Comparison of ENCODE assay signal across 9 cellular contexts in genomic region chr22:26585104-26585790, GRCh38. TPM values are rescaled to one million over a fixed set of nuclear protein-coding genes. Genes with fewer than 3 reads are reported as not detected.
DNase-seq lines count a peak whose midpoint lies in the region; ATAC-seq and TF ChIP-seq lines count a peak whose summit lies in the region.
"Had no signal": no experiment of that assay in that cellular context is flagged by ENCODE, and none has a peak within 500 bp of the region (broad histone marks: within the 10 kb centered on the region; RNA-seq: fewer than 3 reads in every experiment).

No MANE protein-coding gene starts in this region.

- H3K27ac Mint-ChIP-seq in CD4-positive, alpha-beta memory T cell, result peak overlapping the region in 5 of 7 donors; percentile 12 to 75 (median 52)
- no peak overlapping the region for H3K27ac Mint-ChIP-seq in neural crest cell (ENCODE audit: unreplicated experiment)

- intact Hi-C loops in CD4-positive, alpha-beta memory T cell (cut with micrococcal nuclease), result no loop called here

- peaks cover 0 to under 1% (median 0%) of the 10 kb centered on the region in 8 donors for H3K9me3 Mint-ChIP-seq in CD4-positive, alpha-beta memory T cell
- no peaks in the 10 kb centered on the region for H3K9me3 Mint-ChIP-seq in neural crest cell

- H3K4me1 ChIP-seq in CD4-positive, alpha-beta memory T cell (ENCODE audit: insufficient read depth, low read length), result peaks cover 57% of the 10 kb centered on the region

- H3K27ac ChIP-seq in CD4-positive, alpha-beta memory T cell (ENCODE audit: low read depth, low read length), result no peak overlapping the region

- H3K4me1 Mint-ChIP-seq in CD4-positive, alpha-beta memory T cell, result peaks cover 30 to 76% (median 55%) of the 10 kb centered on the region in 4 donors
- H3K4me1 Mint-ChIP-seq in neural crest cell, result peaks cover 6% of the 10 kb centered on the region

- no peaks in the 10 kb centered on the region for H3K9me3 ChIP-seq in CD4-positive, alpha-beta memory T cell (ENCODE audit: control insufficient read depth in 1 of 2, low read length in 2 of 2)

- no peaks in the 10 kb centered on the region for H3K27me3 ChIP-seq in CD4-positive, alpha-beta memory T cell (ENCODE audit: insufficient read depth, low read length)

- H3K36me3 ChIP-seq in CD4-positive, alpha-beta memory T cell (ENCODE audit: insufficient read depth, low read length), result peaks cover 5% of the 10 kb centered on the region

- no peak for DNase-seq in CD4-positive, alpha-beta memory T cell
- DNase-seq in NCI-H2171 (lab: John Stamatoyannopoulos, UW) (peak; percentile 16), dedifferentiated amniotic fluid mesenchymal stem cell (ENCODE audit: extremely low spot score) (peak; percentile 75), neural crest cell (ENCODE audit: low read depth, low spot score) (no peak)
- DNase-seq in stimulated activated CD4-positive, alpha-beta T cell treated with anti-CD3 and anti-CD28 coated beads, Interleukin-4, amount 100 ng/mL, for 24 hours, result no peak

- peak overlapping the region in 3 of 8 donors; percentile 13 to 44 (median 15) for H3K4me3 Mint-ChIP-seq in CD4-positive, alpha-beta memory T cell
- peak overlapping the region; percentile 11 for H3K4me3 Mint-ChIP-seq in neural crest cell

- no peak overlapping the region for H3K4me3 ChIP-seq in CD4-positive, alpha-beta memory T cell (ENCODE audit: low read length in 2 of 2)

- H3K36me3 Mint-ChIP-seq in CD4-positive, alpha-beta memory T cell, result peaks cover 0 to 11% of the 10 kb centered on the region in 2 donors
- no peaks in the 10 kb centered on the region for H3K36me3 Mint-ChIP-seq in neural crest cell (ENCODE audit: low read depth)

- TF ChIP-seq CTCF in neural crest cell (conservative IDR thresholded peaks at IDR 0.05), result no peak

- H3K27me3 Mint-ChIP-seq in CD4-positive, alpha-beta memory T cell, result no peaks in the 10 kb centered on the region
- H3K27me3 Mint-ChIP-seq in neural crest cell (ENCODE audit: low read depth), result peaks cover 1% of the 10 kb centered on the region

- POLR2A ChIA-PET in CD4-positive, alpha-beta memory T cell (lab: Charles Lee; ENCODE audit: partially characterized antibody), result interaction anchor here (1.0 kb wide), 1 partner anchor 88 kb away, joined by 3 read pairs; no protein-coding TSS in a partner anchor

- ATAC-seq in HG03354 (IDR thresholded peaks at IDR 0.05; ENCODE audit: poor library complexity, severe bottlenecking, unreplicated experiment), result no peak
- ATAC-seq in HG02623 (IDR thresholded peaks at IDR 0.05; ENCODE audit: unreplicated experiment), result no peak
- ATAC-seq in GM19397 (IDR thresholded peaks at IDR 0.05; ENCODE audit: unreplicated experiment), result no peak

- CTCF ChIA-PET in CD4-positive, alpha-beta memory T cell (lab: Charles Lee; ENCODE audit: partially characterized antibody), result no interaction called here

RNA-seq across cellular contexts. Expression of gene TPST2, which starts 4.7 kb away (rescaled TPM):
- total RNA-seq in CD4-positive, alpha-beta memory T cell, result 10 to 100 TPM; 23.9 to 27.9 TPM
- polyA plus RNA-seq in CD4-positive, alpha-beta memory T cell, result 10 to 100 TPM; 46.6 to 47.8 TPM
- 10.7 and 11.8 TPM in 2 replicates for total RNA-seq in neural crest cell

RNA-seq across cellular contexts. Expression of gene CRYBB1, which starts 32.6 kb away (rescaled TPM):
- not detected for total RNA-seq in CD4-positive, alpha-beta memory T cell
- polyA plus RNA-seq in CD4-positive, alpha-beta memory T cell, result not detected
- not detected in 2 replicates for total RNA-seq in neural crest cell
- total RNA-seq: SK-MEL-5 had no signal

RNA-seq across cellular contexts. Expression of gene CRYBA4, which starts 36.5 kb away (rescaled TPM):
- total RNA-seq in CD4-positive, alpha-beta memory T cell, result not detected
- not detected for polyA plus RNA-seq in CD4-positive, alpha-beta memory T cell
- not detected in 2 replicates for total RNA-seq in neural crest cell

Comparison
In these comparisons a context has a peak if more than half of its experiments do, and no peak if none do; other contexts are left out.
1. DNase-seq: peak in NCI-H2171 (single experiment) and dedifferentiated amniotic fluid mesenchymal stem cell (single experiment); none in CD4-positive, alpha-beta memory T cell (0 of 5), neural crest cell (single experiment) and stimulated activated CD4-positive, alpha-beta T cell treated with anti-CD3 and anti-CD28 coated beads, Interleukin-4, amount 100 ng/mL, for 24 hours (single experiment).